8 cellular contexts compared by ENCODE assay signal in the genomic region with DNA sequence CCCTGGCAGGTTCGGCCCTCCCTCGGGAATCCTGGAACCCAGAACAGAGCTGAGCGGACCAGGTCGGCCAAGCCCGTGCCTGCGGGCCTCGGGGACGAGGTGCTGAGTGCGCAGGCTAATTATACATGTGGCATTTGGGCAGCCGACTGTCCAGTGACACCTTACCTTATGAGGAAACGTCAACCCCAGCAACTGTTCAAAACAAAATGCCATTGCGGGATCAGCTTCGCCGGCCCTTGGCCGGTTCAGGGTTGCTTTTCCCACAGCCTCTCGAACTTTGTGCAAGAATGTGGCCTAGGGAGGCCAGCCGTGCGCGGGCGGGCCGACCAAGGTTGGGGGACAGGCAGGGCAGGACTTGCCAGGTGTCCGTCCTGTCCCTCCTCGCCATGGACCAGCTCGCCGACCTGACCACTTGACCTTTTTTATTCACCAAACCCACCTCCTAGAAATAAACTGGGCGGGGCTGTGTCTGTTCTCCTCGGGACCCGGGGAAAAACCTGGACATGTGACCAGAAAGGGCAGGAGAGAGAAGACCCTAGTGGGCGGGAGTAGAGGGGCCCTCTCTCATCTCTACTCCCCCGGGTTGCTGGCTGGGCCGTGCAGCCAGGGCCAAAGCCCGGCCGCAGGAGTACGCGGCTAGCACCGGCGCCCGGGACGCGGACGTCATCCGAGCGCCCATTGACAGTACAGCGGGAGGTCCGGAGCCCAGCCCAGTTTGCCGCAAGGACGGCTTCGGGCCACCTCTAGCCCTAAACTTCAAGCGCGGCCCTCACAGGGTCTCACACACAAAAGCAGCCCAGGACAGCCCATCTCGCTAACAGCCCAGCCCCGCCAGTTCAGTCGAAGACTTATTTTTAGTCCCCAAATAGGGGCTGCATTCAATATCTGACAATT.
A peak's percentile ranks its signal among the peaks of the same experiment; 100 is the strongest.
DNase-seq lines count a peak whose midpoint lies in the region; ATAC-seq lines count a peak whose summit lies in the region.

No MANE protein-coding gene starts in this region.

- DNase-seq in NCI-H146 (lab: John Stamatoyannopoulos, UW) (peak; percentile 6), NCI-H146 treated with DMSO at 0.1 percent for 48 hours (lab: John Stamatoyannopoulos, UW; ENCODE audit: unreplicated experiment) (no peak), adipocyte (ENCODE audit: low read depth) (peak; percentile 78), right cardiac atrium (peak; percentile 81 to 88 (median 88)), renal cortical epithelial cell (ENCODE audit: low read depth) (peak; percentile 40), glomerular visceral epithelial cell (ENCODE audit: extremely low spot score) (no peak)

- peak; percentile 61 to 63 for ATAC-seq in right cardiac atrium
- no peak for ATAC-seq in HG02973 (IDR thresholded peaks at IDR 0.05; ENCODE audit: unreplicated experiment)
- no peak for ATAC-seq in HG03565 (IDR thresholded peaks at IDR 0.05; ENCODE audit: unreplicated experiment)

- peak overlapping the region; percentile 80 for H3K4me3 ChIP-seq in adipocyte (ENCODE audit: low read length)
- peak overlapping the region; percentile 74 for H3K4me3 ChIP-seq in right cardiac atrium (ENCODE audit: low read length)

- H3K4me1 ChIP-seq in adipocyte (ENCODE audit: control insufficient read depth, insufficient read depth, low read length) (peaks cover 19% of the 10 kb centered on the region), right cardiac atrium (ENCODE audit: control insufficient read depth, insufficient read depth, low read length) (no peaks in the 10 kb centered on the region)

- H3K9ac ChIP-seq in adipocyte (ENCODE audit: low read length): peak overlapping the region; percentile 83

- H3K27ac ChIP-seq in right cardiac atrium (ENCODE audit: low read length): peak overlapping the region; percentile 92

- intact Hi-C loops in right cardiac atrium (cut with DNase I): loop anchor here in 1 of 4 donors (10.0 kb wide), 1 partner anchor 779 kb away; no protein-coding TSS in a partner anchor

- H3K9me3 ChIP-seq in adipocyte (ENCODE audit: control insufficient read depth, low read length) (no peaks in the 10 kb centered on the region), right cardiac atrium (ENCODE audit: control insufficient read depth, low read length) (no peaks in the 10 kb centered on the region)

- H3K27me3 ChIP-seq in adipocyte (replicated peaks; ENCODE audit: control insufficient read depth, insufficient read depth, low read length) (peaks cover 35% of the 10 kb centered on the region), right cardiac atrium (ENCODE audit: control insufficient read depth, insufficient read depth) (no peaks in the 10 kb centered on the region)

- 14% methylated on average over 53 of the region's 53 CpGs for WGBS in right cardiac atrium

- H3K36me3 ChIP-seq in adipocyte (ENCODE audit: control insufficient read depth, insufficient read depth, low read length, severe bottlenecking): no peaks in the 10 kb centered on the region

Comparison
In these comparisons a context has a peak if more than half of its experiments do, and no peak if none do; other contexts are left out.
1. DNase-seq: peak in NCI-H146 (single experiment), adipocyte (single experiment), right cardiac atrium (3 of 3) and renal cortical epithelial cell (single experiment); none in NCI-H146 treated with DMSO at 0.1 percent for 48 hours (single experiment) and glomerular visceral epithelial cell (single experiment).
2. ATAC-seq: peak in right cardiac atrium (2 of 2); none in HG02973 (single experiment) and HG03565 (single experiment).